ENCODE assay signal across 8 cellular contexts in genomic region chr4:2418652-2419571, GRCh38. TPM values are rescaled to one million over a fixed set of nuclear protein-coding genes. Genes with fewer than 3 reads are reported as not detected.
A peak's percentile ranks its signal among the peaks of the same experiment; 100 is the strongest.
DNase-seq lines count a peak whose midpoint lies in the region; ATAC-seq and TF ChIP-seq lines count a peak whose summit lies in the region.

Gene CFAP99 (plus strand): TSS chr4:2418955.

- in situ Hi-C loops in HAP-1 (cut with MboI; ENCODE audit: low sequenced_read_pairs): no loop called here

- H3K4me3 Mint-ChIP-seq in neural crest cell: peak within 1 kb of the TSS; percentile 75
- H3K4me3 Mint-ChIP-seq in stimulated activated naive CD8-positive, alpha-beta T cell treated with anti-CD3 and anti-CD28 coated beads, Interleukin-15, amount 100 ng/mL, for 72 hours: peak within 1 kb of the TSS; percentile 92 to 93

- peak within 1 kb of the TSS; percentile 32 for H3K27ac Mint-ChIP-seq in neural crest cell (ENCODE audit: unreplicated experiment)
- peak within 1 kb of the TSS; percentile 71 to 96 for H3K27ac Mint-ChIP-seq in stimulated activated naive CD8-positive, alpha-beta T cell treated with anti-CD3 and anti-CD28 coated beads, Interleukin-15, amount 100 ng/mL, for 72 hours

- H3K4me3 ChIP-seq in HAP-1: peak within 1 kb of the TSS; percentile 41
- peak within 1 kb of the TSS; percentile 79 for H3K4me3 ChIP-seq in MM.1S (ENCODE audit: low read length)
- H3K4me3 ChIP-seq in foreskin fibroblast (ENCODE audit: low read depth in 1 of 2, low read length in 2 of 2): peak within 1 kb of the TSS; percentile 39 to 64

- peaks cover 40% of the 10 kb centered on the region for H3K79me2 ChIP-seq in MM.1S (ENCODE audit: low read length)

- peak within 1 kb of the TSS; percentile 79 for H3K9ac ChIP-seq in MM.1S (ENCODE audit: low read length)

- H4K20me1 ChIP-seq in MM.1S (ENCODE audit: insufficient read depth, low read length): no peaks in the 10 kb centered on the region

- H3K9me3 ChIP-seq in HAP-1 (no peaks in the 10 kb centered on the region), MM.1S (replicated peaks; ENCODE audit: insufficient read depth, low read length) (no peaks in the 10 kb centered on the region)

- no peaks in the 10 kb centered on the region; the same call in 1 of the 2 replicates for H3K4me1 ChIP-seq in HAP-1
- peaks cover 16% of the 10 kb centered on the region for H3K4me1 ChIP-seq in MM.1S (ENCODE audit: low read length)

- peak within 1 kb of the TSS; percentile 84 for H3K27ac ChIP-seq in MM.1S (ENCODE audit: low read length)

- DNase-seq in ELR (ENCODE audit: low read depth): peak; percentile 91
- DNase-seq in HAP-1 (ENCODE audit: low spot score in 2 of 2): peak; percentile 93 to 98
- peak; percentile 98 for DNase-seq in MM.1S
- peak; percentile 77 to 79 for DNase-seq in SHP77 (lab: John Stamatoyannopoulos, UW)
- peak; percentile 99 for DNase-seq in activated gamma-delta T cell (lab: John Stamatoyannopoulos, UW)
- DNase-seq in foreskin fibroblast: peak; percentile 95 to 99
- DNase-seq in neural crest cell (ENCODE audit: low read depth, low spot score): peak; percentile 88
- peak; percentile 92 to 93 for DNase-seq in stimulated activated naive CD8-positive, alpha-beta T cell treated with anti-CD3 and anti-CD28 coated beads, Interleukin-15, amount 100 ng/mL, for 72 hours

- H3K4me2 ChIP-seq in MM.1S (ENCODE audit: low read depth, low read length): peak within 1 kb of the TSS; percentile 98

- H3K4me1 Mint-ChIP-seq in neural crest cell: peaks cover 6% of the 10 kb centered on the region
- peaks cover 39% of the 10 kb centered on the region for H3K4me1 Mint-ChIP-seq in stimulated activated naive CD8-positive, alpha-beta T cell treated with anti-CD3 and anti-CD28 coated beads, Interleukin-15, amount 100 ng/mL, for 72 hours

- peak; percentile 96 for ATAC-seq in stimulated activated naive CD8-positive, alpha-beta T cell treated with anti-CD3 and anti-CD28 coated beads, Interleukin-15, amount 100 ng/mL, for 72 hours

- H3K36me3 Mint-ChIP-seq in neural crest cell (ENCODE audit: low read depth): no peaks in the 10 kb centered on the region

- peak; percentile 34 for TF ChIP-seq CTCF in MM.1S (IDR thresholded peaks at IDR 0.05; ENCODE audit: low read length)
- TF ChIP-seq CTCF in foreskin fibroblast (IDR thresholded peaks at IDR 0.05; ENCODE audit: low read depth, low read length): no peak
- peak; percentile 13 for TF ChIP-seq CTCF in neural crest cell (conservative IDR thresholded peaks at IDR 0.05)

- H2AFZ ChIP-seq in MM.1S (ENCODE audit: low read length): peak within 1 kb of the TSS; percentile 74

- no peaks in the 10 kb centered on the region for H3K9me3 Mint-ChIP-seq in neural crest cell
- H3K9me3 Mint-ChIP-seq in stimulated activated naive CD8-positive, alpha-beta T cell treated with anti-CD3 and anti-CD28 coated beads, Interleukin-15, amount 100 ng/mL, for 72 hours: no peaks in the 10 kb centered on the region

- no peaks in the 10 kb centered on the region for H3K9me2 ChIP-seq in MM.1S (replicated peaks; ENCODE audit: insufficient read depth, low read length)

- H3K27me3 ChIP-seq in HAP-1 (ENCODE audit: low read depth) (peaks cover 45% of the 10 kb centered on the region), MM.1S (replicated peaks; ENCODE audit: insufficient read depth, low read length) (0 out of 2 replicates have a peak, but pooled peaks cover 5% of the 10 kb centered on the region)

- no peaks in the 10 kb centered on the region for H3K36me3 ChIP-seq in HAP-1 (replicated peaks)
- H3K36me3 ChIP-seq in MM.1S (replicated peaks; ENCODE audit: insufficient read depth, low read length): no peaks in the 10 kb centered on the region

- H3K27me3 Mint-ChIP-seq in neural crest cell (ENCODE audit: low read depth): peaks cover 85% of the 10 kb centered on the region
- peaks cover 79% of the 10 kb centered on the region for H3K27me3 Mint-ChIP-seq in stimulated activated naive CD8-positive, alpha-beta T cell treated with anti-CD3 and anti-CD28 coated beads, Interleukin-15, amount 100 ng/mL, for 72 hours

- peaks cover 21% of the 10 kb centered on the region for H3F3A ChIP-seq in MM.1S (ENCODE audit: insufficient read depth, low read length)

RNA-seq across cellular contexts. Expression of gene CFAP99, which starts in this region (rescaled TPM):
- not detected in 2 replicates for total RNA-seq in neural crest cell

Comparison
In these comparisons a context has a peak if more than half of its experiments do, and no peak if none do; other contexts are left out.
1. Peak in every context shown above with its lines: DNase-seq, ATAC-seq, H3K4me3 ChIP-seq and H3K27ac ChIP-seq.
2. Peak in DNase-seq in neural crest cell; RNA of the gene not detected or under 1 TPM.